In the genomic region with DNA sequence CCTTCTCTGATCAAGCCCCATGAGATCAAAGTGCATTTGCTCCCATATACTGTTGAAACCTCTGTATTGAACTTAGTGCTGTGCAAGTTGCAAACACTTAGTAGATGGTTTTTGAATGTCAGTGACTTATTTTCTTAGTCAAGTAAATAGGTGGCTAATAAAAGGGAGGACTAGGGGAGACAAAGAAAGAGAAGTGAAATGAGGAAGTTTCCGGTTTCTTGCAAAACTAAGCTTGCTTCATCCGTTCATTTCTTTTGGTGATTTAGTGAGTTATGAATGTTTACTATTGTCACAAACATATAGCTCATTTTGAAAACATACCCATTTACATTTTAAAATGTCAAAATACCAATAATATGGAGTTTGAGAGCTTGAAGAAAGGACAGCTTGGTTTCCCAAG, we compare ENCODE assay signal across 20 cellular contexts. TPM values are rescaled to one million over a fixed set of nuclear protein-coding genes. Genes with fewer than 3 reads are reported as not detected.
DNase-seq lines count a peak whose midpoint lies in the region; ATAC-seq and TF ChIP-seq lines count a peak whose summit lies in the region.
"Had no signal": no experiment of that assay in that cellular context is flagged by ENCODE, and none has a peak within 500 bp of the region (broad histone marks: within the 10 kb centered on the region; RNA-seq: fewer than 3 reads in every experiment).

No MANE protein-coding gene starts in this region.

- no peak overlapping the region for H2AFZ ChIP-seq in OCI-LY3 (ENCODE audit: low read depth, low read length)

- peak overlapping the region in 3 of 11 experiments; percentile 19 to 59 (median 49); a peak in 7 of 22 replicates for H3K9ac ChIP-seq in BLaER1 treated with 17β-estradiol and CSF1 and Interleukin-3, amounts not matched to agents 10 nM and 100 nM
- no peak overlapping the region for H3K9ac ChIP-seq in OCI-LY3 (ENCODE audit: low read length)

- CTCF ChIA-PET in activated CD4-positive, alpha-beta T cell treated with anti-CD3 and anti-CD28 coated beads, Interleukin-2, amount 10 ng/mL, durations not matched to agents 7 days and 5 days (lab: Charles Lee) = no interaction called here

- H3K9me3 Mint-ChIP-seq in nephron = no peaks in the 10 kb centered on the region
- no peaks in the 10 kb centered on the region for H3K9me3 Mint-ChIP-seq in activated CD4-positive, alpha-beta T cell treated with anti-CD3 and anti-CD28 coated beads, Interleukin-2, amount 10 ng/mL, durations not matched to agents 7 days and 5 days

- no peaks in the 10 kb centered on the region for H4K20me1 ChIP-seq in BLaER1 treated with 17β-estradiol and CSF1 and Interleukin-3, amounts not matched to agents 10 nM and 100 nM
- H4K20me1 ChIP-seq in OCI-LY3 (ENCODE audit: insufficient read depth, low read length) = no peaks in the 10 kb centered on the region

- peaks cover 74% of the 10 kb centered on the region for H3K4me1 Mint-ChIP-seq in nephron
- no peaks in the 10 kb centered on the region for H3K4me1 Mint-ChIP-seq in activated CD4-positive, alpha-beta T cell treated with anti-CD3 and anti-CD28 coated beads, Interleukin-2, amount 10 ng/mL, durations not matched to agents 7 days and 5 days
- H3K4me1 Mint-ChIP-seq: IgD-negative memory B cell had no signal

- H3K27ac ChIP-seq in BLaER1 treated with 17β-estradiol and CSF1 and Interleukin-3, amounts not matched to agents 10 nM and 100 nM = peak overlapping the region in 9 of 11 experiments; percentile 21 to 81 (median 59); a peak in 16 of 22 replicates
- H3K27ac ChIP-seq in OCI-LY3 (ENCODE audit: low read length) = no peak overlapping the region

- no peaks in the 10 kb centered on the region for H3K27me3 Mint-ChIP-seq in nephron (ENCODE audit: low read depth)
- H3K27me3 Mint-ChIP-seq in activated CD4-positive, alpha-beta T cell treated with anti-CD3 and anti-CD28 coated beads, Interleukin-2, amount 10 ng/mL, durations not matched to agents 7 days and 5 days = no peaks in the 10 kb centered on the region
- H3K27me3 Mint-ChIP-seq: IgD-negative memory B cell had no signal

- no peak for TF ChIP-seq POLR2A in GM18505 (IDR thresholded peaks at IDR 0.05; ENCODE audit: borderline replicate concordance, extremely low read depth, insufficient read depth, insufficient read length)

- TF ChIP-seq CTCF in OCI-LY3 (IDR thresholded peaks at IDR 0.05; ENCODE audit: low read depth, low read length) = no peak
- TF ChIP-seq CTCF in nephron (IDR thresholded peaks at IDR 0.05; ENCODE audit: unreplicated experiment in 3 of 3) = no peak

- peak overlapping the region; percentile 2 to 21 (median 5) for H3K27ac Mint-ChIP-seq in nephron
- no peak overlapping the region for H3K27ac Mint-ChIP-seq in activated CD4-positive, alpha-beta T cell treated with anti-CD3 and anti-CD28 coated beads, Interleukin-2, amount 10 ng/mL, durations not matched to agents 7 days and 5 days
- H3K27ac Mint-ChIP-seq: IgD-negative memory B cell had no signal

- ATAC-seq in GM18505 (IDR thresholded peaks at IDR 0.05; ENCODE audit: unreplicated experiment) (no peak), HG02623 (IDR thresholded peaks at IDR 0.05; ENCODE audit: unreplicated experiment) (no peak)
- ATAC-seq: GM12878, SK-N-SH treated with all-trans-retinoic acid at 6 μM for 48 hours had no signal

- peak; percentile 88 for DNase-seq in MV-4-11 (lab: John Stamatoyannopoulos, UW)
- DNase-seq in occipital lobe (lab: John Stamatoyannopoulos, UW) = no peak
- no peak for DNase-seq in activated CD4-positive, alpha-beta T cell treated with anti-CD3 and anti-CD28 coated beads, Interleukin-2, amount 10 ng/mL, durations not matched to agents 7 days and 5 days
- DNase-seq: 8988T, DND-41, NCI-H1048, NCI-H1436 treated with DMSO at 0.1 percent for 48 hours, NCI-H2029 treated with DMSO at 0.1 percent for 48 hours, NCI-H748 treated with DMSO at 0.1 percent for 48 hours, Right ventricle myocardium superior had no signal

- H3K4me1 ChIP-seq in BLaER1 treated with 17β-estradiol and CSF1 and Interleukin-3, amounts not matched to agents 10 nM and 100 nM = peaks cover 0 to 77% (median 43%) of the 10 kb centered on the region in 10 experiments; a peak in 16 of 20 replicates
- peaks cover 41% of the 10 kb centered on the region for H3K4me1 ChIP-seq in OCI-LY3 (ENCODE audit: low read length)

- H3K4me2 ChIP-seq in BLaER1 treated with 17β-estradiol and CSF1 and Interleukin-3, amounts not matched to agents 10 nM and 100 nM = peak overlapping the region in 8 of 11 experiments; percentile 12 to 70 (median 62); a peak in 14 of 22 replicates
- 0 out of 2 replicates have a peak overlapping the region, but pooled peaks have one; percentile 4 for H3K4me2 ChIP-seq in OCI-LY3 (ENCODE audit: low read length)

- no peaks in the 10 kb centered on the region for H3K27me3 ChIP-seq in BLaER1 treated with 17β-estradiol and CSF1 and Interleukin-3, amounts not matched to agents 10 nM and 100 nM
- no peaks in the 10 kb centered on the region for H3K27me3 ChIP-seq in OCI-LY3 (ENCODE audit: low read depth, low read length)

- H3K9me3 ChIP-seq in BLaER1 treated with 17β-estradiol and CSF1 and Interleukin-3, amounts not matched to agents 10 nM and 100 nM (replicated peaks in 1 of 11) = no peaks in the 10 kb centered on the region; a peak in 1 of 22 replicates
- H3K9me3 ChIP-seq in OCI-LY3 (ENCODE audit: insufficient read depth, low read length) = no peaks in the 10 kb centered on the region

- no peaks in the 10 kb centered on the region for H3K79me2 ChIP-seq in OCI-LY3 (ENCODE audit: low read length)

- no peak overlapping the region for H3K4me3 Mint-ChIP-seq in nephron
- H3K4me3 Mint-ChIP-seq in activated CD4-positive, alpha-beta T cell treated with anti-CD3 and anti-CD28 coated beads, Interleukin-2, amount 10 ng/mL, durations not matched to agents 7 days and 5 days = no peak overlapping the region
- H3K4me3 Mint-ChIP-seq: IgD-negative memory B cell had no signal

- no peaks in the 10 kb centered on the region for H3K36me3 ChIP-seq in BLaER1 treated with 17β-estradiol and CSF1 and Interleukin-3, amounts not matched to agents 10 nM and 100 nM
- H3K36me3 ChIP-seq in OCI-LY3 (replicated peaks; ENCODE audit: low read depth, low read length) = no peaks in the 10 kb centered on the region

- POLR2A ChIA-PET in activated CD4-positive, alpha-beta T cell treated with anti-CD3 and anti-CD28 coated beads, Interleukin-2, amount 10 ng/mL, durations not matched to agents 7 days and 5 days (lab: Charles Lee) = no interaction called here

- no peak overlapping the region; a peak in 1 of 20 replicates for H3K4me3 ChIP-seq in BLaER1 treated with 17β-estradiol and CSF1 and Interleukin-3, amounts not matched to agents 10 nM and 100 nM
- no peak overlapping the region for H3K4me3 ChIP-seq in OCI-LY3 (ENCODE audit: low read length)
- H3K4me3 ChIP-seq: GM12878 had no signal

- H3K36me3 Mint-ChIP-seq in nephron (ENCODE audit: low read depth) = peaks cover 26% of the 10 kb centered on the region
- no peaks in the 10 kb centered on the region for H3K36me3 Mint-ChIP-seq in activated CD4-positive, alpha-beta T cell treated with anti-CD3 and anti-CD28 coated beads, Interleukin-2, amount 10 ng/mL, durations not matched to agents 7 days and 5 days (ENCODE audit: low read depth)
- H3K36me3 Mint-ChIP-seq: IgD-negative memory B cell had no signal

RNA-seq across cellular contexts. Expression of a gene that starts 23.0 kb away (rescaled TPM):
- 1.4 TPM for total RNA-seq in occipital lobe
- not detected for total RNA-seq in activated CD4-positive, alpha-beta T cell treated with anti-CD3 and anti-CD28 coated beads, Interleukin-2, amount 10 ng/mL, durations not matched to agents 7 days and 5 days
- total RNA-seq: GM12878; NCI-H460; T-helper 2 cell treated with Interferon-gamma antibody and Interleukin-4, amounts not matched to agents 100 ng/mL and 5 ng/mL, for 36 hours had no signal
